In the genomic region with DNA sequence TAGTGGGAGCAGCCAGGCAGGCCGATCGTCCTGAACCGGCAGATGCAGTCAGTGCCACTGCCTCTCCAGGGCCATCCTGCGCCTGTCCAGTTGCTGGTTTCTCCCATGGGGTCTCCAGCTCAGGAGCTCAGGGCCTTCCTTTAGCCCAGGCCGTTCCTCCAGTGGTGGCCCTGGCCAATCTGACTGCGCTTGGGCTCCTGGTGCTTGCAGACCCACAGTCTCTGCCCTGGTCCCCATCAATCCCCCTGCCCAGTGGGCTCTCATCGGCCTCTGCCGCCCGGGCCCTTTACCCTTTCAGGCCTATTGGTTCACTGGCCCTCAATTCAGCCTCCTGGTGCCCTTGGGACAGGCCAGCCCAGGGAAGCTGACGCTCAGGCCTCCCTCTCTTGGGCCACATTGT, we compare ENCODE assay signal across 28 cellular contexts. TPM values are rescaled to one million over a fixed set of nuclear protein-coding genes. Genes with fewer than 3 reads are reported as not detected.
"Had no signal": no experiment of that assay in that cellular context is flagged by ENCODE, and none has a peak within 500 bp of the region (broad histone marks: within the 10 kb centered on the region; RNA-seq: fewer than 3 reads in every experiment).

No MANE protein-coding gene starts in this region.

- H3K27me3 Mint-ChIP-seq: activated CD8-positive, alpha-beta T cell treated with anti-CD3 and anti-CD28 coated beads for 36 hours; activated naive CD8-positive, alpha-beta T cell had no signal

- DNase-seq: activated CD4-positive, alpha-beta T cell treated with anti-CD3 and anti-CD28 coated beads for 1 hour; activated CD4-positive, alpha-beta T cell treated with anti-CD3 and anti-CD28 coated beads, Interleukin-2, amount 50 U/mL, for 1 hour; activated CD8-positive, alpha-beta T cell treated with anti-CD3 and anti-CD28 coated beads for 36 hours; activated naive CD4-positive, alpha-beta T cell treated with Interleukin-2 at 50 U/mL for 16 hours; activated T-cell treated with anti-CD3 and anti-CD28 coated beads, Interleukin-2, amount 50 U/mL, for 48 hours; anterior cingulate cortex; colonic mucosa; effector CD8-positive, alpha-beta T cell; esophagus squamous epithelium; foreskin melanocyte; left lung; naive thymus-derived CD4-positive, alpha-beta T cell; retina; stimulated activated CD4-positive, alpha-beta T cell treated with anti-CD3 and anti-CD28 coated beads, Interleukin-15, amount 100 ng/mL, for 24 hours; stimulated activated CD4-positive, alpha-beta T cell treated with anti-CD3 and anti-CD28 coated beads, Interleukin-2, amount 100 ng/mL, for 24 hours; stimulated activated naive B cell treated with anti-CD40 and anti-IgM and Interleukin-4, amounts not matched to agents 10 μg/mL and 1 μg/mL and 100 μg/mL, for 72 hours; stomach; T-helper 2 cell; tibial artery; upper lobe of right lung had no signal

- H3K27me3 ChIP-seq: colonic mucosa, esophagus squamous epithelium, left lung, stomach, suprapubic skin, tibial artery, upper lobe of right lung had no signal

- H3K9me3 ChIP-seq: colonic mucosa, esophagus squamous epithelium, left lung, neutrophil, prostate gland, stomach, suprapubic skin, tibial artery, upper lobe of right lung had no signal

- H3K36me3 Mint-ChIP-seq: activated naive CD8-positive, alpha-beta T cell; naive thymus-derived CD4-positive, alpha-beta T cell; stimulated activated naive B cell treated with anti-CD40 and anti-IgM and Interleukin-4, amounts not matched to agents 10 μg/mL and 1 μg/mL and 100 μg/mL, for 72 hours; WTC11 had no signal

- H3K4me3 ChIP-seq: colonic mucosa, esophagus squamous epithelium, left lung, lung, prostate gland, stomach, suprapubic skin, tibial artery, upper lobe of right lung had no signal

- H3K36me3 ChIP-seq: colonic mucosa, esophagus squamous epithelium, left lung, prostate gland, stomach, suprapubic skin, tibial artery, upper lobe of right lung had no signal

- H3K27ac Mint-ChIP-seq: activated CD8-positive, alpha-beta T cell treated with anti-CD3 and anti-CD28 coated beads for 36 hours; activated naive CD8-positive, alpha-beta T cell; activated T-helper 2 cell treated with anti-CD3 and anti-CD28 coated beads, Interferon-gamma antibody, Interleukin-2, Interleukin-4, amounts not matched to agents 10 μg/mL and 5 μg/mL and 100 μg/mL, durations not matched to agents 14 hours and 24 hours and 36 hours; naive thymus-derived CD4-positive, alpha-beta T cell; stimulated activated naive B cell treated with anti-CD40 and anti-IgM and Interleukin-4, amounts not matched to agents 10 μg/mL and 1 μg/mL and 100 μg/mL, for 72 hours; WTC11 had no signal

- H3K4me1 ChIP-seq: prostate gland had no signal

- H3K4me3 Mint-ChIP-seq: activated CD8-positive, alpha-beta T cell treated with anti-CD3 and anti-CD28 coated beads for 36 hours; activated naive CD8-positive, alpha-beta T cell; naive thymus-derived CD4-positive, alpha-beta T cell; stimulated activated naive B cell treated with anti-CD40 and anti-IgM and Interleukin-4, amounts not matched to agents 10 μg/mL and 1 μg/mL and 100 μg/mL, for 72 hours; WTC11 had no signal

- H3K27ac ChIP-seq: colonic mucosa, epithelial cell of prostate, esophagus squamous epithelium, left lung, neutrophil, suprapubic skin, upper lobe of right lung had no signal

- H3K9me3 Mint-ChIP-seq: activated CD8-positive, alpha-beta T cell treated with anti-CD3 and anti-CD28 coated beads for 36 hours; activated T-helper 2 cell treated with anti-CD3 and anti-CD28 coated beads, Interferon-gamma antibody, Interleukin-2, Interleukin-4, amounts not matched to agents 10 μg/mL and 5 μg/mL and 100 μg/mL, durations not matched to agents 14 hours and 24 hours and 36 hours; naive thymus-derived CD4-positive, alpha-beta T cell; stimulated activated naive B cell treated with anti-CD40 and anti-IgM and Interleukin-4, amounts not matched to agents 10 μg/mL and 1 μg/mL and 100 μg/mL, for 72 hours; WTC11 had no signal

RNA-seq across cellular contexts. Expression of a gene that starts 29.2 kb away (rescaled TPM):
- polyA plus RNA-seq: naive thymus-derived CD4-positive, alpha-beta T cell had no signal
